Comparison of ENCODE assay signal across 8 cellular contexts in the genomic region with DNA sequence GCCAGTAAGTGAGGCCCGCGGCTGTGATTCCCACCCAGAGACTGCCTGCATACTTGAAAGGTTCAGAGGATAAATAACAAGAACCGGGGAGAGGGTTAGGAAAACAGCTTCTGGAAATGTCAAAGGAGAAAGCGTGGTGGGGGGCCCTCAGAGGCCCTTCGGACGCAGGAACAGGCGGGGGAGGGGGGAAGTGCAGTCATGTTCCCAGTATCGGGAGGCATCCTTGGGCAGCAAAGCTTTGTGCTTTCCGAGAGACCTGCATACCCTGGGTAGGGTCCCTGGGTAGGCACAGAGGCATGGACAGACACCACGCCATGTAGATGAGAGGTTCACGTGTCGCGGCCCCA. TPM values are rescaled to one million over a fixed set of nuclear protein-coding genes. Genes with fewer than 3 reads are reported as not detected.
DNase-seq lines count a peak whose midpoint lies in the region; ATAC-seq and TF ChIP-seq lines count a peak whose summit lies in the region.

No MANE protein-coding gene starts in this region.

- H3K27ac Mint-ChIP-seq in activated B cell treated with CpG ODN at 0.5 μM for 24 hours: no peak overlapping the region

- POLR2A ChIA-PET in activated B cell treated with CpG ODN at 0.5 μM for 24 hours (lab: Charles Lee): interaction anchor here (0.5 kb wide), 1 partner anchor 83 kb away, joined by 3 read pairs; no protein-coding TSS in a partner anchor

- ATAC-seq in activated B cell treated with CpG ODN at 0.5 μM for 24 hours (ENCODE audit: low read depth) (no peak), heart right ventricle (peak in 7 of 8 donors; percentile 1 to 33 (median 10)), HG02973 (IDR thresholded peaks at IDR 0.05; ENCODE audit: unreplicated experiment) (no peak), HG03460 (IDR thresholded peaks at IDR 0.05; ENCODE audit: unreplicated experiment) (no peak)

- H2AFZ ChIP-seq in ACC112 (ENCODE audit: low read length, unreplicated experiment): peak overlapping the region; percentile 46

- no peaks in the 10 kb centered on the region for H3K9me3 ChIP-seq in heart right ventricle

- H3K4me3 ChIP-seq in ACC112 (ENCODE audit: low read depth, low read length) (peak overlapping the region; percentile 86), heart right ventricle (peak overlapping the region; percentile 4 to 75 (median 62))

- H3K4me1 ChIP-seq in ACC112 (ENCODE audit: control insufficient read depth, insufficient read depth, low read length, unreplicated experiment) (peaks cover 8% of the 10 kb centered on the region), heart right ventricle (peaks cover 0 to 42% (median 26%) of the 10 kb centered on the region in 9 donors)

- H3K27ac ChIP-seq in ACC112 (ENCODE audit: low read depth, low read length): peak overlapping the region; percentile 44
- peak overlapping the region; percentile 63 to 91 (median 84) for H3K27ac ChIP-seq in heart right ventricle

- CTCF ChIA-PET in activated B cell treated with CpG ODN at 0.5 μM for 24 hours (lab: Charles Lee): interaction anchor here (1.1 kb wide), 1 partner anchor 51 kb away, joined by 3 read pairs; no protein-coding TSS in a partner anchor

- peaks cover 6% of the 10 kb centered on the region for H3K4me1 Mint-ChIP-seq in activated B cell treated with CpG ODN at 0.5 μM for 24 hours

- H3K36me3 Mint-ChIP-seq in activated B cell treated with CpG ODN at 0.5 μM for 24 hours (ENCODE audit: low read depth): no peaks in the 10 kb centered on the region

- H3K27me3 ChIP-seq in ACC112 (ENCODE audit: insufficient read depth, low read length) (no peaks in the 10 kb centered on the region), heart right ventricle (peaks cover 0 to 26% (median 0%) of the 10 kb centered on the region in 7 donors)

- DNase-seq in activated B cell treated with CpG ODN at 0.5 μM for 24 hours: no peak
- DNase-seq in heart right ventricle: no peak
- DNase-seq in occipital lobe (lab: John Stamatoyannopoulos, UW): peak; percentile 53
- no peak for DNase-seq in NCI-H1436 treated with DMSO at 0.1 percent for 48 hours (lab: John Stamatoyannopoulos, UW)
- DNase-seq in NCI-H2196 (lab: John Stamatoyannopoulos, UW; ENCODE audit: unreplicated experiment): no peak

- H3K36me3 ChIP-seq in ACC112 (ENCODE audit: insufficient read depth, low read length): no peaks in the 10 kb centered on the region
- H3K36me3 ChIP-seq in heart right ventricle: peaks cover 0 to 24% (median 0%) of the 10 kb centered on the region in 9 donors

- no peaks in the 10 kb centered on the region for H3K79me2 ChIP-seq in ACC112 (ENCODE audit: control insufficient read depth, insufficient read depth, low read length, unreplicated experiment)

- WGBS in heart right ventricle, 2 donors: 26 to 27% methylated on average over 13 of the region's 13 CpGs

- peaks cover 33% of the 10 kb centered on the region for H3K27me3 Mint-ChIP-seq in activated B cell treated with CpG ODN at 0.5 μM for 24 hours

- peak overlapping the region; percentile 52 for H3K4me3 Mint-ChIP-seq in activated B cell treated with CpG ODN at 0.5 μM for 24 hours

- intact Hi-C loops in activated B cell treated with CpG ODN at 0.5 μM for 24 hours (cut with micrococcal nuclease) (no loop called here), heart right ventricle (cut with DNase I) (loop anchor here in 2 of 10 donors (5.0 kb wide), 1 partner anchor 129 kb away; a partner anchor contains a TSS)

- TF ChIP-seq CTCF in activated B cell treated with CpG ODN at 0.5 μM for 24 hours (IDR thresholded peaks at IDR 0.05) (no peak), heart right ventricle (IDR thresholded peaks at IDR 0.05) (no peak)

- no peaks in the 10 kb centered on the region for H3K9me3 Mint-ChIP-seq in activated B cell treated with CpG ODN at 0.5 μM for 24 hours

RNA-seq across cellular contexts. Expression of a gene that starts 21.4 kb away (rescaled TPM):
- total RNA-seq in activated B cell treated with CpG ODN at 0.5 μM for 24 hours (0.05 and 0.07 TPM in 2 replicates), heart right ventricle (1 to 10 TPM in 7 of 10 donors, under 1 TPM in 3; 0.38 to 4.0 (median 2.3) TPM), occipital lobe (3.9 TPM)
- polyA plus RNA-seq in heart right ventricle: under 1 TPM; 0.51 to 0.96 TPM

Comparison
In these comparisons a context has a peak if more than half of its experiments do, and no peak if none do; other contexts are left out.
1. ATAC-seq: peak in heart right ventricle (7 of 8); none in activated B cell treated with CpG ODN at 0.5 μM for 24 hours (single experiment), HG02973 (single experiment) and HG03460 (single experiment).